Comparison of ENCODE assay signal across 17 cellular contexts in the genomic region with DNA sequence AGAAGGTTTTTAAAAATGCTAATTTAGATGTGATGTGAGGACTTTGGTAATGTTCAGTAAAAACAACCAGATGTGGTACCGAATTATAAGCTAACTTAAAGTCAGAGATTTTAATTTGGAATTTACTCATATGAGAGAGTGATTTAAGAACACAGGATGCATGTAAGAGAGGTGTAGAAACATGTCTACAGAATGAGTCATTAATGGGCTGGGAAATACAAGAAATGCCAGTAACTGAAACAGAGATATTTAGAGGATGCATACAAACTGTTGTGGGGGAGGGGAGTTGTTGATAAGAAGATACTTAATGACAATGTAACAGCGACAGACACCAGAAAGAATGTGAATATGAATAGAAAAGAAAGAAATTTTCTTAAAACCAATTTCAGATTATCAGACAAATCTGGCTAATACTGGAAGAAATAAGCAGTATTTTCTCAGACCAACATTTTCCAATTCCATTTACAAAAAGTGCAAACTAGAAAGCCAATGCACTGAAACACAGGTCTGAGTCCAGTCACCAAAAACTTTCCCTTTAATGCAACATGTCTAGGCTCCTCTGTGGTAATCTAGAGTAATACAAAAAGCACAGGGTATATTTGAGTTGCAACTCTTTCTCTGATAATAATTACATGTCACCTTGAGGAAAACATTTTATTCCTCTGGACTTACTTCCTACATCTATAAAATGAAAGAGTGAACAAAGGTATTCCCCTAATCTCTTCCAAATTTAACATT.
A peak's percentile ranks its signal among the peaks of the same experiment; 100 is the strongest.
DNase-seq lines count a peak whose midpoint lies in the region; ATAC-seq and TF ChIP-seq lines count a peak whose summit lies in the region.
"Had no signal": no experiment of that assay in that cellular context is flagged by ENCODE, and none has a peak within 500 bp of the region (broad histone marks: within the 10 kb centered on the region; RNA-seq: fewer than 3 reads in every experiment).

No MANE protein-coding gene starts in this region.

- no peaks in the 10 kb centered on the region for H3K27me3 ChIP-seq in gastroesophageal sphincter
- H3K27me3 ChIP-seq: brain microvascular endothelial cell had no signal

- 64% methylated on average over 2 of the region's 2 CpGs; no CpG with 5 or more reads in 1 of the 2 donors for WGBS in gastroesophageal sphincter (ENCODE audit: low coverage in 1 of 2), 2 donors

- CTCF ChIA-PET in activated naive CD4-positive, alpha-beta T cell treated with anti-CD3 and anti-CD28 coated beads for 36 hours (lab: Charles Lee), result interaction anchor here (2.8 kb wide), 1 partner anchor 19 kb away, joined by 6 read pairs; no protein-coding TSS in a partner anchor

- no peaks in the 10 kb centered on the region for H3K9me3 ChIP-seq in gastroesophageal sphincter
- H3K9me3 ChIP-seq: thoracic aorta had no signal

- no peak for TF ChIP-seq EP300 in gastroesophageal sphincter (IDR thresholded peaks at IDR 0.05)

- intact Hi-C loops in activated naive CD4-positive, alpha-beta T cell treated with anti-CD3 and anti-CD28 coated beads for 36 hours (cut with micrococcal nuclease), result loop anchor here (1.0 kb wide), 2 partner anchors 9 to 341 kb away; a partner anchor contains a TSS
- intact Hi-C loops in head of caudate nucleus (cut with DNase I), result no loop called here

- peaks cover 0 to 10% of the 10 kb centered on the region in 2 donors for H3K36me3 ChIP-seq in gastroesophageal sphincter
- H3K36me3 ChIP-seq: brain microvascular endothelial cell, thoracic aorta had no signal

- peak; percentile 60 for ATAC-seq in stimulated activated effector memory CD8-positive, alpha-beta T cell treated with anti-CD3 and anti-CD28 coated beads, Interleukin-12 subunit alpha, Interleukin-12 subunit beta, amount 100 ng/mL, for 72 hours
- no peak for ATAC-seq in gastroesophageal sphincter
- ATAC-seq: HepG2 had no signal

- peaks cover 3% of the 10 kb centered on the region for H3K36me3 Mint-ChIP-seq in activated naive CD4-positive, alpha-beta T cell treated with anti-CD3 and anti-CD28 coated beads for 36 hours (ENCODE audit: low read depth)
- peaks cover 48% of the 10 kb centered on the region for H3K36me3 Mint-ChIP-seq in stimulated activated effector memory CD8-positive, alpha-beta T cell treated with anti-CD3 and anti-CD28 coated beads, Interleukin-12 subunit alpha, Interleukin-12 subunit beta, amount 100 ng/mL, for 72 hours

- peaks cover 29% of the 10 kb centered on the region for H3K4me1 Mint-ChIP-seq in activated naive CD4-positive, alpha-beta T cell treated with anti-CD3 and anti-CD28 coated beads for 36 hours (ENCODE audit: low read depth)
- peaks cover 15% of the 10 kb centered on the region for H3K4me1 Mint-ChIP-seq in stimulated activated effector memory CD8-positive, alpha-beta T cell treated with anti-CD3 and anti-CD28 coated beads, Interleukin-12 subunit alpha, Interleukin-12 subunit beta, amount 100 ng/mL, for 72 hours

- H3K4me3 Mint-ChIP-seq in activated naive CD4-positive, alpha-beta T cell treated with anti-CD3 and anti-CD28 coated beads for 36 hours, result no peak overlapping the region
- no peak overlapping the region for H3K4me3 Mint-ChIP-seq in stimulated activated effector memory CD8-positive, alpha-beta T cell treated with anti-CD3 and anti-CD28 coated beads, Interleukin-12 subunit alpha, Interleukin-12 subunit beta, amount 100 ng/mL, for 72 hours

- no peak overlapping the region for H3K27ac ChIP-seq in gastroesophageal sphincter
- H3K27ac ChIP-seq: brain microvascular endothelial cell, PC-9, thoracic aorta had no signal

- DNase-seq in activated naive CD4-positive, alpha-beta T cell treated with anti-CD3 and anti-CD28 coated beads for 36 hours, result no peak
- no peak for DNase-seq in activated naive CD4-positive, alpha-beta T cell treated with anti-CD3 and anti-CD28 coated beads, Interleukin-2, amount 50 U/mL, for 16 hours
- DNase-seq in M059J (ENCODE audit: low read depth), result peak; percentile 0
- DNase-seq in choroid plexus epithelial cell (ENCODE audit: low read depth), result peak; percentile 77
- no peak for DNase-seq in stimulated activated effector memory CD8-positive, alpha-beta T cell treated with anti-CD3 and anti-CD28 coated beads, Interleukin-12 subunit alpha, Interleukin-12 subunit beta, amount 100 ng/mL, for 72 hours (ENCODE audit: low spot score in 2 of 2)
- no peak for DNase-seq in head of caudate nucleus
- DNase-seq in activated effector memory CD4-positive, alpha-beta T cell treated with anti-CD3 and anti-CD28 coated beads, Interleukin-2, amount 50 U/mL, for 16 hours, result no peak
- DNase-seq: AML-193; brain microvascular endothelial cell; effector CD4-positive, alpha-beta T cell; NCI-H1105; NCI-H446; PC-9; posterior cingulate gyrus had no signal

- H3K4me1 ChIP-seq in gastroesophageal sphincter, result no peaks in the 10 kb centered on the region

- no peaks in the 10 kb centered on the region for H3K9me3 Mint-ChIP-seq in activated naive CD4-positive, alpha-beta T cell treated with anti-CD3 and anti-CD28 coated beads for 36 hours
- no peaks in the 10 kb centered on the region for H3K9me3 Mint-ChIP-seq in stimulated activated effector memory CD8-positive, alpha-beta T cell treated with anti-CD3 and anti-CD28 coated beads, Interleukin-12 subunit alpha, Interleukin-12 subunit beta, amount 100 ng/mL, for 72 hours

- H3K4me3 ChIP-seq in choroid plexus epithelial cell (ENCODE audit: low read depth, low read length) (no peak overlapping the region), gastroesophageal sphincter (no peak overlapping the region)
- H3K4me3 ChIP-seq: PC-9, thoracic aorta had no signal

- H3K27ac Mint-ChIP-seq in activated naive CD4-positive, alpha-beta T cell treated with anti-CD3 and anti-CD28 coated beads for 36 hours, result peak overlapping the region; percentile 73
- peak overlapping the region; percentile 27 for H3K27ac Mint-ChIP-seq in stimulated activated effector memory CD8-positive, alpha-beta T cell treated with anti-CD3 and anti-CD28 coated beads, Interleukin-12 subunit alpha, Interleukin-12 subunit beta, amount 100 ng/mL, for 72 hours

- no peaks in the 10 kb centered on the region for H3K27me3 Mint-ChIP-seq in activated naive CD4-positive, alpha-beta T cell treated with anti-CD3 and anti-CD28 coated beads for 36 hours (ENCODE audit: low read depth)

- no peak for TF ChIP-seq POLR2A in gastroesophageal sphincter (IDR thresholded peaks at IDR 0.05)

- TF ChIP-seq CTCF in choroid plexus epithelial cell (conservative IDR thresholded peaks at IDR 0.05; ENCODE audit: low read depth, low read length) (no peak), gastroesophageal sphincter (IDR thresholded peaks at IDR 0.05) (no peak)

Comparison
In these comparisons a context has a peak if more than half of its experiments do, and no peak if none do; other contexts are left out.
1. DNase-seq: peak in M059J (single experiment) and choroid plexus epithelial cell (single experiment); none in activated naive CD4-positive, alpha-beta T cell treated with anti-CD3 and anti-CD28 coated beads for 36 hours (single experiment), activated naive CD4-positive, alpha-beta T cell treated with anti-CD3 and anti-CD28 coated beads, Interleukin-2, amount 50 U/mL, for 16 hours (single experiment), stimulated activated effector memory CD8-positive, alpha-beta T cell treated with anti-CD3 and anti-CD28 coated beads, Interleukin-12 subunit alpha, Interleukin-12 subunit beta, amount 100 ng/mL, for 72 hours (0 of 2), head of caudate nucleus (0 of 42) and activated effector memory CD4-positive, alpha-beta T cell treated with anti-CD3 and anti-CD28 coated beads, Interleukin-2, amount 50 U/mL, for 16 hours (single experiment).